Comparison of ENCODE assay signal across 17 cellular contexts in genomic region chr14:61430066-61430757, GRCh38.
DNase-seq lines count a peak whose midpoint lies in the region; ATAC-seq and TF ChIP-seq lines count a peak whose summit lies in the region.
"Had no signal": no experiment of that assay in that cellular context is flagged by ENCODE, and none has a peak within 500 bp of the region (broad histone marks: within the 10 kb centered on the region; RNA-seq: fewer than 3 reads in every experiment).

No MANE protein-coding gene starts in this region.

- H3K4me3 ChIP-seq in Caco-2 (ENCODE audit: low read depth, low read length) (no peak overlapping the region), H7 (ENCODE audit: insufficient read depth, low read depth, low read length) (no peak overlapping the region)
- H3K4me3 ChIP-seq: BLaER1 treated with 17β-estradiol and CSF1 and Interleukin-3, amounts not matched to agents 10 nM and 100 nM; lung; thyroid gland had no signal

- no peak for ATAC-seq in CD4-positive, alpha-beta T cell (ENCODE audit: poor library complexity)
- ATAC-seq in effector memory CD8-positive, alpha-beta T cell (replicated peaks), result no peak
- ATAC-seq in HG03460 (IDR thresholded peaks at IDR 0.05; ENCODE audit: unreplicated experiment), result no peak

- peaks cover 66% of the 10 kb centered on the region for H3K36me3 Mint-ChIP-seq in CD4-positive, alpha-beta T cell (ENCODE audit: low read depth)
- H3K36me3 Mint-ChIP-seq in Caco-2 (ENCODE audit: insufficient read depth, unreplicated experiment), result no peaks in the 10 kb centered on the region
- H3K36me3 Mint-ChIP-seq in effector memory CD8-positive, alpha-beta T cell (ENCODE audit: insufficient read depth), result peaks cover 37% of the 10 kb centered on the region

- H3K27ac ChIP-seq in CD4-positive, alpha-beta T cell (ENCODE audit: low read depth, low read length), result no peak overlapping the region
- H3K27ac ChIP-seq: BLaER1 treated with 17β-estradiol and CSF1 and Interleukin-3, amounts not matched to agents 10 nM and 100 nM; thyroid gland had no signal

- CTCF ChIA-PET in CD4-positive, alpha-beta T cell (lab: Charles Lee), result no interaction called here
- CTCF ChIA-PET in Caco-2 (lab: Charles Lee), result interaction anchor here (0.6 kb wide), 1 partner anchor 137 kb away, joined by 3 read pairs; no protein-coding TSS in a partner anchor

- no peaks in the 10 kb centered on the region for H3K27me3 ChIP-seq in CD4-positive, alpha-beta T cell (ENCODE audit: control insufficient read depth, insufficient read depth, low read length)
- H3K27me3 ChIP-seq in Caco-2 (replicated peaks; ENCODE audit: control insufficient read depth, insufficient read depth, low read length) (no peaks in the 10 kb centered on the region), H7 (ENCODE audit: control insufficient read depth, insufficient read depth, low read length) (no peaks in the 10 kb centered on the region)
- H3K27me3 ChIP-seq: BLaER1 treated with 17β-estradiol and CSF1 and Interleukin-3, amounts not matched to agents 10 nM and 100 nM; thyroid gland had no signal

- peaks cover 38% of the 10 kb centered on the region for H3K4me1 ChIP-seq in Caco-2

- no peak for TF ChIP-seq CTCF in CD4-positive, alpha-beta T cell (IDR thresholded peaks at IDR 0.05)
- TF ChIP-seq CTCF in Caco-2 (IDR thresholded peaks at IDR 0.05; ENCODE audit: insufficient read depth in 1 of 2, low read depth in 1 of 2, low read length in 1 of 2, severe bottlenecking in 1 of 2, unreplicated experiment in 1 of 2), result no peak

- BruUV-seq in Caco-2 (replicated peaks; lab: Mats Ljungman, UMichigan), result no TSS peak

- intact Hi-C loops in CD4-positive, alpha-beta T cell (cut with DNase I, micrococcal nuclease), result loop anchor here in 1 of 2 experiments (10.0 kb wide), 1 partner anchor 45 kb away; no protein-coding TSS in a partner anchor
- intact Hi-C loops in Caco-2 (cut with micrococcal nuclease; ENCODE audit: unreplicated experiment), result loop anchor here (1.0 kb wide), 1 partner anchor 9 kb away; no protein-coding TSS in a partner anchor

- no peaks in the 10 kb centered on the region for H3K36me3 ChIP-seq in Caco-2 (ENCODE audit: control insufficient read depth, insufficient read depth, low read length)
- H3K36me3 ChIP-seq in H7 (replicated peaks; ENCODE audit: control insufficient read depth, insufficient read depth, low read length), result no peaks in the 10 kb centered on the region
- H3K36me3 ChIP-seq: thyroid gland had no signal

- peak overlapping the region; percentile 5 for H3K4me3 Mint-ChIP-seq in CD4-positive, alpha-beta T cell
- peak overlapping the region; percentile 49 for H3K4me3 Mint-ChIP-seq in Caco-2 (ENCODE audit: unreplicated experiment)
- H3K4me3 Mint-ChIP-seq in effector memory CD8-positive, alpha-beta T cell, result peak overlapping the region in 1 of 2 donors; percentile 50
- H3K4me3 Mint-ChIP-seq: activated naive CD4-positive, alpha-beta T cell treated with anti-CD3 and anti-CD28 coated beads for 36 hours; neural crest cell had no signal

- POLR2A ChIA-PET in CD4-positive, alpha-beta T cell (lab: Charles Lee), result interaction anchor here (1.8 kb wide), 1 partner anchor 108 kb away, joined by 5 read pairs; the partner anchor contains the start of gene PRKCH
- POLR2A ChIA-PET in Caco-2 (lab: Charles Lee), result interaction anchor here (0.6 kb wide), 1 partner anchor 150 kb away, joined by 3 read pairs; no protein-coding TSS in a partner anchor

- H3K27ac Mint-ChIP-seq in CD4-positive, alpha-beta T cell, result peak overlapping the region; percentile 43
- H3K27ac Mint-ChIP-seq in Caco-2 (ENCODE audit: unreplicated experiment), result peak overlapping the region; percentile 79
- peak overlapping the region; percentile 49 to 76 for H3K27ac Mint-ChIP-seq in effector memory CD8-positive, alpha-beta T cell
- H3K27ac Mint-ChIP-seq: activated naive CD4-positive, alpha-beta T cell treated with anti-CD3 and anti-CD28 coated beads for 36 hours had no signal

- H3K4me1 Mint-ChIP-seq in CD4-positive, alpha-beta T cell (ENCODE audit: low read depth), result peaks cover 94% of the 10 kb centered on the region
- peaks cover 44% of the 10 kb centered on the region for H3K4me1 Mint-ChIP-seq in Caco-2 (ENCODE audit: low read depth, unreplicated experiment)
- H3K4me1 Mint-ChIP-seq in effector memory CD8-positive, alpha-beta T cell (ENCODE audit: low read depth in 2 of 2), result peaks cover 71 to 93% of the 10 kb centered on the region in 2 donors
- H3K4me1 Mint-ChIP-seq: neural crest cell had no signal

- H3K9me3 Mint-ChIP-seq in CD4-positive, alpha-beta T cell, result peaks cover 2% of the 10 kb centered on the region
- H3K9me3 Mint-ChIP-seq in Caco-2 (ENCODE audit: unreplicated experiment), result peaks cover 25% of the 10 kb centered on the region
- no peaks in the 10 kb centered on the region for H3K9me3 Mint-ChIP-seq in effector memory CD8-positive, alpha-beta T cell

- H3K9me3 ChIP-seq in CD4-positive, alpha-beta T cell (ENCODE audit: control insufficient read depth, low read length), result no peaks in the 10 kb centered on the region
- peaks cover 3% of the 10 kb centered on the region; the same call in 1 of the 2 replicates for H3K9me3 ChIP-seq in Caco-2
- H3K9me3 ChIP-seq: thyroid gland had no signal

- H3K27me3 Mint-ChIP-seq in CD4-positive, alpha-beta T cell, result no peaks in the 10 kb centered on the region
- H3K27me3 Mint-ChIP-seq in Caco-2 (ENCODE audit: insufficient read depth, unreplicated experiment), result no peaks in the 10 kb centered on the region
- H3K27me3 Mint-ChIP-seq in effector memory CD8-positive, alpha-beta T cell, result no peaks in the 10 kb centered on the region

- no peak for DNase-seq in CD4-positive, alpha-beta T cell
- DNase-seq in Caco-2 (peak; percentile 65 to 72), NCI-H510A treated with DMSO at 0.1 percent for 48 hours (lab: John Stamatoyannopoulos, UW) (peak; percentile 90), mesenteric fat pad (ENCODE audit: low spot score) (no peak), NCI-H524 (lab: John Stamatoyannopoulos, UW) (no peak), H7 (no peak)
- no peak for DNase-seq in effector memory CD8-positive, alpha-beta T cell
- DNase-seq: activated CD8-positive, alpha-beta memory T cell treated with anti-CD3 and anti-CD28 coated beads for 24 hours; activated naive CD4-positive, alpha-beta T cell treated with anti-CD3 and anti-CD28 coated beads for 36 hours; GOT3; NCI-H1105 treated with DMSO at 0.1 percent for 48 hours; retina; thyroid gland had no signal

Comparison
In these comparisons a context has a peak if more than half of its experiments do, and no peak if none do; other contexts are left out.
1. DNase-seq: peak in Caco-2 (2 of 2) and NCI-H510A treated with DMSO at 0.1 percent for 48 hours (single experiment); none in CD4-positive, alpha-beta T cell (0 of 10), effector memory CD8-positive, alpha-beta T cell (0 of 3), mesenteric fat pad (single experiment), NCI-H524 (0 of 2) and H7 (single experiment).
2. Peak in every context shown above with its lines, with median percentiles within 50 percentile points of each other: H3K27ac Mint-ChIP-seq.